ENCODE assay signal across 8 cellular contexts in the genomic region with DNA sequence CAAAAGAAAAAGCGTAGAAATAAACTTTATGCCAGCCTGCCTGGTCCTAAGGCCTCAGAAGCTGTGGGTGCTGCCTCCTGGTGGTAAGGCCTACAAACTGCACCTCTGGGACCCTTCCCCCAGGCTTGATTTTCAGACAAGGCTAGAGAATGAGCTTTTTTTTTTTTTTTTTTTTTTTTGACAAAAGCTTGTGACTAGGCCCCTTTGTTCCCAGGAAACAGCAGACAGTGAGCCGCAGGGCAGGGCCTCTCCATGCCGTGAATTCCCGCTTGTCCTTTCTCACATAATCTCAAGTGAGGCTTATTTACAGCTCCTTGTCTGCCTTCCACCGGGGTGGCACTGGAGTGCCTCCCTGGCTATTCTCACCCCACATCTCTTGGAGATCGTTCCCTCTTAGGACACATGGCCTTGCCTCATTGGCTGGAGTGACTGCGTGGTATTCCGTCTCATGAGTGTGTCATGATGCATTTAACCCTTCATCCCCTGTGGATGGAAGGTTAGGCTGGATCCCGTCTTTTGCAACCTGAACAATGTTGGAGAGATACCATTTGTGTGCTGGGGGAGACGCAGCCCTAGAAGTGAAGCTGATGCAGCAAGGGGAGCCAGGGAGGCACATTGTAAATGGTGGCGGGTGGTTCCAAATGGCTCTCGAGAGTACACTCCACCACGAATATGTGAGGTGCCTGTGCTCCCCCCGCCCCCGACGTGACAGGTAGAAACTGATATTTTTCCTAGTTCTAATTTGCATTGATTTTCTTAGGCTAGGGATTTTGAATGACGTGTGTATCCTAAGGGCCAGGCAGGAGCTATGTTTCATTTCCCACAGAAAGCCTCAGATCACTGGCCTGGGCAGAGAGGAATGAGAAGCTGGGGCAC. TPM values are rescaled to one million over a fixed set of nuclear protein-coding genes. Genes with fewer than 3 reads are reported as not detected.
DNase-seq lines count a peak whose midpoint lies in the region; ATAC-seq and TF ChIP-seq lines count a peak whose summit lies in the region.

No MANE protein-coding gene starts in this region.

- H3K27me3 ChIP-seq in breast epithelium: no peaks in the 10 kb centered on the region

- H3K4me3 ChIP-seq in breast epithelium: peak overlapping the region in 2 of 3 donors; percentile 32 to 48

- peak; percentile 2 to 31 for DNase-seq in NCI-H187 (lab: John Stamatoyannopoulos, UW)
- no peak for DNase-seq in NCI-H187 treated with DMSO at 0.1 percent for 48 hours (lab: John Stamatoyannopoulos, UW)
- DNase-seq in NCI-H1048 (lab: John Stamatoyannopoulos, UW): peak; percentile 78
- peak; percentile 60 for DNase-seq in UCSD-AML1 (lab: John Stamatoyannopoulos, UW; ENCODE audit: unreplicated experiment)
- DNase-seq in breast epithelium (ENCODE audit: low spot score in 2 of 2): peak; percentile 81
- peak; percentile 96 for DNase-seq in iPS-NIHi7 (ENCODE audit: extremely low spot score)
- peak; percentile 30 to 64 for DNase-seq in stimulated activated CD4-positive, alpha-beta T cell treated with anti-CD3 and anti-CD28 coated beads, Interleukin-12 subunit alpha, Interleukin-12 subunit beta, amount 100 ng/mL, for 24 hours (ENCODE audit: low read depth in 2 of 2)

- peak; percentile 82 to 90 (median 90) for TF ChIP-seq CTCF in breast epithelium (IDR thresholded peaks at IDR 0.05)

- no peaks in the 10 kb centered on the region for H3K36me3 ChIP-seq in breast epithelium

- H3K9me3 ChIP-seq in breast epithelium: no peaks in the 10 kb centered on the region

- ATAC-seq in GM18517 (IDR thresholded peaks at IDR 0.05; ENCODE audit: unreplicated experiment): no peak

- TF ChIP-seq POLR2A in breast epithelium (IDR thresholded peaks at IDR 0.05): no peak

- intact Hi-C loops in breast epithelium (cut with DNase I; ENCODE audit: low total_unique reads): no loop called here

- no peaks in the 10 kb centered on the region for H3K4me1 ChIP-seq in breast epithelium

- peak overlapping the region; percentile 67 to 68 for H3K27ac ChIP-seq in breast epithelium

RNA-seq across cellular contexts. Expression of gene USP22, which starts 49.6 kb away (rescaled TPM):
- 100 to 1,000 TPM; 115 to 156 (median 139) TPM for total RNA-seq in breast epithelium
